ENCODE assay signal across 17 cellular contexts in genomic region chr1:198848206-198848605, GRCh38.
"Had no signal": no experiment of that assay in that cellular context is flagged by ENCODE, and none has a peak within 500 bp of the region (broad histone marks: within the 10 kb centered on the region; RNA-seq: fewer than 3 reads in every experiment).

No MANE protein-coding gene starts in this region.

- FAIRE-seq: pancreas, TTC549 had no signal

- H3K27me3 Mint-ChIP-seq: activated CD4-positive, alpha-beta T cell treated with anti-CD3 and anti-CD28 coated beads, Interleukin-2, amount 10 ng/mL, durations not matched to agents 24 days and 14 days; activated naive CD8-positive, alpha-beta T cell treated with anti-CD3 and anti-CD28 coated beads for 36 hours; naive B cell had no signal

- H3K4me3 ChIP-seq: dorsolateral prefrontal cortex, pancreas, sigmoid colon, stomach, testis had no signal

- H3K4me1 Mint-ChIP-seq: activated naive CD8-positive, alpha-beta T cell treated with anti-CD3 and anti-CD28 coated beads for 36 hours had no signal

- H3K27ac Mint-ChIP-seq: activated CD4-positive, alpha-beta T cell treated with anti-CD3 and anti-CD28 coated beads, Interleukin-2, amount 10 ng/mL, durations not matched to agents 24 days and 14 days; activated CD8-positive, alpha-beta T cell treated with anti-CD3 and anti-CD28 coated beads, Interleukin-2, amount 10 ng/mL, durations not matched to agents 7 days and 5 days; activated naive CD8-positive, alpha-beta T cell treated with anti-CD3 and anti-CD28 coated beads for 36 hours; endodermal cell had no signal

- DNase-seq: activated CD4-positive, alpha-beta T cell treated with anti-CD3 and anti-CD28 coated beads, Interleukin-2, amount 10 ng/mL, durations not matched to agents 24 days and 14 days; activated CD4-positive, CD25-positive, alpha-beta regulatory T cell; activated CD8-positive, alpha-beta memory T cell treated with anti-CD3 and anti-CD28 coated beads, Interleukin-2, amount 50 U/mL, for 48 hours; activated CD8-positive, alpha-beta T cell treated with anti-CD3 and anti-CD28 coated beads, Interleukin-2, amount 10 ng/mL, durations not matched to agents 7 days and 5 days; activated gamma-delta T cell treated with Interleukin-2 at 50 U/mL for 16 hours; activated naive CD8-positive, alpha-beta T cell treated with anti-CD3 and anti-CD28 coated beads for 36 hours; dorsolateral prefrontal cortex; endodermal cell; islet precursor cell; naive B cell; pancreas; sigmoid colon; stimulated activated CD4-positive, alpha-beta T cell treated with anti-CD3 and anti-CD28 coated beads, Interleukin-12 subunit alpha, Interleukin-12 subunit beta, amount 100 ng/mL, for 4 hours; stimulated activated CD4-positive, alpha-beta T cell treated with anti-CD3 and anti-CD28 coated beads, Interleukin-2, amount 100 ng/mL, for 24 hours; stomach; testis had no signal

- H3K4me3 Mint-ChIP-seq: activated CD4-positive, alpha-beta T cell treated with anti-CD3 and anti-CD28 coated beads, Interleukin-2, amount 10 ng/mL, durations not matched to agents 24 days and 14 days; activated CD8-positive, alpha-beta T cell treated with anti-CD3 and anti-CD28 coated beads, Interleukin-2, amount 10 ng/mL, durations not matched to agents 7 days and 5 days; activated naive CD8-positive, alpha-beta T cell treated with anti-CD3 and anti-CD28 coated beads for 36 hours; endodermal cell; naive B cell had no signal
